ENCODE assay signal across 8 cellular contexts in genomic region chr11:29343465-29344333, GRCh38.
DNase-seq lines count a peak whose midpoint lies in the region; ATAC-seq and TF ChIP-seq lines count a peak whose summit lies in the region.

No MANE protein-coding gene starts in this region.

- POLR2A ChIA-PET in activated CD8-positive, alpha-beta T cell treated with anti-CD3 and anti-CD28 coated beads, Interleukin-2, amount 10 ng/mL, durations not matched to agents 7 days and 5 days (lab: Charles Lee) = no interaction called here

- peaks cover 0 to 2% (median 0%) of the 10 kb centered on the region in 3 donors for H3K27me3 Mint-ChIP-seq in CD14-positive monocyte (ENCODE audit: low read depth in 3 of 3)
- no peaks in the 10 kb centered on the region for H3K27me3 Mint-ChIP-seq in activated CD8-positive, alpha-beta T cell treated with anti-CD3 and anti-CD28 coated beads, Interleukin-2, amount 10 ng/mL, durations not matched to agents 7 days and 5 days (ENCODE audit: low read depth)
- peaks cover 2% of the 10 kb centered on the region for H3K27me3 Mint-ChIP-seq in glutamatergic neuron (ENCODE audit: unreplicated experiment)

- no peak overlapping the region for H3K27ac Mint-ChIP-seq in CD14-positive monocyte
- H3K27ac Mint-ChIP-seq in activated CD8-positive, alpha-beta T cell treated with anti-CD3 and anti-CD28 coated beads, Interleukin-2, amount 10 ng/mL, durations not matched to agents 7 days and 5 days = no peak overlapping the region
- H3K27ac Mint-ChIP-seq in glutamatergic neuron (ENCODE audit: unreplicated experiment) = no peak overlapping the region

- TF ChIP-seq POLR2A in GM18505 (IDR thresholded peaks at IDR 0.05; ENCODE audit: borderline replicate concordance, extremely low read depth, insufficient read depth, insufficient read length) (no peak), NB4 (IDR thresholded peaks at IDR 0.05; ENCODE audit: extremely low read depth, insufficient read length) (no peak)

- H3K4me3 ChIP-seq in NB4 (ENCODE audit: low read depth, low read length) (no peak overlapping the region), psoas muscle (no peak overlapping the region)

- H3K36me3 ChIP-seq in psoas muscle (ENCODE audit: insufficient read depth in 1 of 2, low read depth in 1 of 2) = no peaks in the 10 kb centered on the region

- no peak overlapping the region for H3K27ac ChIP-seq in psoas muscle

- WGBS in psoas muscle, 3 donors = 25 to 29% (median 28%) methylated on average over 8 of the region's 8 CpGs

- ATAC-seq in GM18505 (IDR thresholded peaks at IDR 0.05; ENCODE audit: unreplicated experiment) = peak; percentile 97
- peak; percentile 98 for ATAC-seq in HG02759 (IDR thresholded peaks at IDR 0.05; ENCODE audit: unreplicated experiment)
- ATAC-seq in activated CD8-positive, alpha-beta T cell treated with anti-CD3 and anti-CD28 coated beads, Interleukin-2, amount 10 ng/mL, durations not matched to agents 7 days and 5 days = peak; percentile 58
- peak in 2 of 4 donors; percentile 61 to 74 for ATAC-seq in psoas muscle

- H3K9me3 ChIP-seq in psoas muscle = no peaks in the 10 kb centered on the region

- DNase-seq in CD14-positive monocyte (ENCODE audit: low spot score) (no peak), NB4 (ENCODE audit: low read depth) (peak; percentile 52), glutamatergic neuron (peak; percentile 88), psoas muscle (peak; percentile 31 to 56), NCI-H2227 (lab: John Stamatoyannopoulos, UW; ENCODE audit: unreplicated experiment) (no peak)
- DNase-seq in activated CD8-positive, alpha-beta T cell treated with anti-CD3 and anti-CD28 coated beads, Interleukin-2, amount 10 ng/mL, durations not matched to agents 7 days and 5 days = peak; percentile 46

- no peaks in the 10 kb centered on the region for H3K4me1 ChIP-seq in psoas muscle

- TF ChIP-seq CTCF in CD14-positive monocyte (IDR thresholded peaks at IDR 0.05) = peak; percentile 86
- TF ChIP-seq CTCF in NB4 (IDR thresholded peaks at IDR 0.05; ENCODE audit: low read depth, low read length) = peak; percentile 95
- TF ChIP-seq CTCF in glutamatergic neuron (IDR thresholded peaks at IDR 0.05; ENCODE audit: partially characterized antibody, unreplicated experiment) = peak; percentile 89
- TF ChIP-seq CTCF in psoas muscle (IDR thresholded peaks at IDR 0.05) = peak; percentile 71

- intact Hi-C loops in CD14-positive monocyte (cut with micrococcal nuclease) = no loop called here
- intact Hi-C loops in psoas muscle (cut with DNase I) = no loop called here

- H3K9me3 Mint-ChIP-seq in CD14-positive monocyte (no peaks in the 10 kb centered on the region), glutamatergic neuron (ENCODE audit: unreplicated experiment) (no peaks in the 10 kb centered on the region)
- H3K9me3 Mint-ChIP-seq in activated CD8-positive, alpha-beta T cell treated with anti-CD3 and anti-CD28 coated beads, Interleukin-2, amount 10 ng/mL, durations not matched to agents 7 days and 5 days (ENCODE audit: insufficient read depth) = no peaks in the 10 kb centered on the region

- CTCF ChIA-PET in activated CD8-positive, alpha-beta T cell treated with anti-CD3 and anti-CD28 coated beads, Interleukin-2, amount 10 ng/mL, durations not matched to agents 7 days and 5 days (lab: Charles Lee) = interaction anchor here (0.9 to 1.2 kb wide), 3 partner anchors 9 to 41 kb away, joined by 3 to 9 read pairs (median 4); no protein-coding TSS in a partner anchor

- no peaks in the 10 kb centered on the region for H3K27me3 ChIP-seq in psoas muscle (ENCODE audit: insufficient read depth in 3 of 3, low read length in 2 of 3)

- H3K4me1 Mint-ChIP-seq in CD14-positive monocyte (no peaks in the 10 kb centered on the region), glutamatergic neuron (ENCODE audit: low read depth, unreplicated experiment) (no peaks in the 10 kb centered on the region)
- H3K4me1 Mint-ChIP-seq in activated CD8-positive, alpha-beta T cell treated with anti-CD3 and anti-CD28 coated beads, Interleukin-2, amount 10 ng/mL, durations not matched to agents 7 days and 5 days (ENCODE audit: low read depth) = no peaks in the 10 kb centered on the region

- H3K4me3 Mint-ChIP-seq in CD14-positive monocyte (no peak overlapping the region), glutamatergic neuron (ENCODE audit: unreplicated experiment) (no peak overlapping the region)
- no peak overlapping the region for H3K4me3 Mint-ChIP-seq in activated CD8-positive, alpha-beta T cell treated with anti-CD3 and anti-CD28 coated beads, Interleukin-2, amount 10 ng/mL, durations not matched to agents 7 days and 5 days

- H3K36me3 Mint-ChIP-seq in CD14-positive monocyte (no peaks in the 10 kb centered on the region), glutamatergic neuron (ENCODE audit: unreplicated experiment) (no peaks in the 10 kb centered on the region)
- no peaks in the 10 kb centered on the region for H3K36me3 Mint-ChIP-seq in activated CD8-positive, alpha-beta T cell treated with anti-CD3 and anti-CD28 coated beads, Interleukin-2, amount 10 ng/mL, durations not matched to agents 7 days and 5 days (ENCODE audit: low read depth)

Comparison
In these comparisons a context has a peak if more than half of its experiments do, and no peak if none do; other contexts are left out.
1. DNase-seq: peak in NB4 (single experiment), activated CD8-positive, alpha-beta T cell treated with anti-CD3 and anti-CD28 coated beads, Interleukin-2, amount 10 ng/mL, durations not matched to agents 7 days and 5 days (single experiment), glutamatergic neuron (single experiment) and psoas muscle (2 of 2); none in CD14-positive monocyte (single experiment) and NCI-H2227 (single experiment).
2. Peak in every context shown above with its lines, with median percentiles within 50 percentile points of each other: CTCF ChIP-seq.